Comparison of ENCODE assay signal across 8 cellular contexts in genomic region chr6:155174576-155175174, GRCh38.
DNase-seq lines count a peak whose midpoint lies in the region; ATAC-seq, FAIRE-seq and TF ChIP-seq lines count a peak whose summit lies in the region.

No MANE protein-coding gene starts in this region.

- peaks cover 34% of the 10 kb centered on the region for H3K4me1 Mint-ChIP-seq in T-helper 1 cell treated with Interleukin-12 subunit alpha and Interleukin-12 subunit beta and Interleukin-4 antibody, amounts not matched to agents 30 μg/mL and 1 μg/mL, for 36 hours (ENCODE audit: low read depth)
- H3K4me1 Mint-ChIP-seq in astrocyte (ENCODE audit: low read depth, unreplicated experiment), result peaks cover 34% of the 10 kb centered on the region

- peak; percentile 43 for FAIRE-seq in astrocyte (lab: Jason Lieb, UNC)

- no peak overlapping the region for H3K4me3 Mint-ChIP-seq in T-helper 1 cell treated with Interleukin-12 subunit alpha and Interleukin-12 subunit beta and Interleukin-4 antibody, amounts not matched to agents 30 μg/mL and 1 μg/mL, for 36 hours
- no peak overlapping the region for H3K4me3 Mint-ChIP-seq in astrocyte (ENCODE audit: unreplicated experiment)

- no peaks in the 10 kb centered on the region for H3K27me3 ChIP-seq in astrocyte (ENCODE audit: insufficient read depth, low read length)

- peak overlapping the region; percentile 27 for H3K9ac ChIP-seq in astrocyte (ENCODE audit: low read length)

- no peaks in the 10 kb centered on the region for H3K9me3 Mint-ChIP-seq in T-helper 1 cell treated with Interleukin-12 subunit alpha and Interleukin-12 subunit beta and Interleukin-4 antibody, amounts not matched to agents 30 μg/mL and 1 μg/mL, for 36 hours
- no peaks in the 10 kb centered on the region for H3K9me3 Mint-ChIP-seq in astrocyte (ENCODE audit: unreplicated experiment)

- no peaks in the 10 kb centered on the region for H3K79me2 ChIP-seq in astrocyte (ENCODE audit: insufficient read depth, low read length)

- TF ChIP-seq CTCF in astrocyte (IDR thresholded peaks at IDR 0.05; ENCODE audit: insufficient read depth, low read depth, low read length), result peak; percentile 86

- peak overlapping the region; percentile 49 for H3K27ac Mint-ChIP-seq in T-helper 1 cell treated with Interleukin-12 subunit alpha and Interleukin-12 subunit beta and Interleukin-4 antibody, amounts not matched to agents 30 μg/mL and 1 μg/mL, for 36 hours
- peak overlapping the region; percentile 23 for H3K27ac Mint-ChIP-seq in astrocyte (ENCODE audit: unreplicated experiment)

- H4K20me1 ChIP-seq in astrocyte (ENCODE audit: insufficient read depth, low read length), result no peaks in the 10 kb centered on the region

- H3K4me1 ChIP-seq in astrocyte (ENCODE audit: insufficient read depth, low read length), result peaks cover 23% of the 10 kb centered on the region

- no peaks in the 10 kb centered on the region for H3K27me3 Mint-ChIP-seq in T-helper 1 cell treated with Interleukin-12 subunit alpha and Interleukin-12 subunit beta and Interleukin-4 antibody, amounts not matched to agents 30 μg/mL and 1 μg/mL, for 36 hours (ENCODE audit: low read depth)
- H3K27me3 Mint-ChIP-seq in astrocyte (ENCODE audit: low read depth, unreplicated experiment), result no peaks in the 10 kb centered on the region

- ATAC-seq in GM18873 (IDR thresholded peaks at IDR 0.05; ENCODE audit: low FRiP score, unreplicated experiment) (peak; percentile 48), HG03064 (IDR thresholded peaks at IDR 0.05; ENCODE audit: low read depth, unreplicated experiment) (peak; percentile 52)

- H3K27ac ChIP-seq in astrocyte (ENCODE audit: low read depth, low read length), result no peak overlapping the region

- H3K9me3 ChIP-seq in astrocyte (ENCODE audit: insufficient read depth, low read depth, low read length), result no peaks in the 10 kb centered on the region

- no peaks in the 10 kb centered on the region for H3K36me3 Mint-ChIP-seq in T-helper 1 cell treated with Interleukin-12 subunit alpha and Interleukin-12 subunit beta and Interleukin-4 antibody, amounts not matched to agents 30 μg/mL and 1 μg/mL, for 36 hours (ENCODE audit: low read depth)
- H3K36me3 Mint-ChIP-seq in astrocyte (ENCODE audit: low read depth, unreplicated experiment), result peaks cover 10% of the 10 kb centered on the region

- no peak overlapping the region for H3K4me2 ChIP-seq in astrocyte (ENCODE audit: low read length)

- H3K36me3 ChIP-seq in astrocyte (ENCODE audit: insufficient read depth, low read length), result no peaks in the 10 kb centered on the region

- DNase-seq in AG20443 (ENCODE audit: low spot score) (peak; percentile 87), NCI-H187 treated with DMSO at 0.1 percent for 48 hours (lab: John Stamatoyannopoulos, UW) (peak; percentile 26), astrocyte (ENCODE audit: low read depth) (peak; percentile 69), hypothalamus (lab: John Stamatoyannopoulos, UW) (peak in 37 of 51 donors; percentile 2 to 88 (median 40))
- peak; percentile 71 for DNase-seq in stimulated activated CD4-positive, alpha-beta T cell treated with anti-CD3 and anti-CD28 coated beads, Interleukin-15, amount 100 ng/mL, for 24 hours

- no peak overlapping the region for H3K4me3 ChIP-seq in astrocyte (ENCODE audit: insufficient read depth, low read depth, low read length)

- H2AFZ ChIP-seq in astrocyte (ENCODE audit: low read depth, low read length), result no peak overlapping the region

Comparison
In these comparisons a context has a peak if more than half of its experiments do, and no peak if none do; other contexts are left out.
1. DNase-seq: peak in every context shown above with its lines; median percentile 87 in AG20443; 71 in stimulated activated CD4-positive, alpha-beta T cell treated with anti-CD3 and anti-CD28 coated beads, Interleukin-15, amount 100 ng/mL, for 24 hours; 69 in astrocyte; 40 in hypothalamus; 26 in NCI-H187 treated with DMSO at 0.1 percent for 48 hours.